8 cellular contexts compared by ENCODE assay signal in the genomic region with DNA sequence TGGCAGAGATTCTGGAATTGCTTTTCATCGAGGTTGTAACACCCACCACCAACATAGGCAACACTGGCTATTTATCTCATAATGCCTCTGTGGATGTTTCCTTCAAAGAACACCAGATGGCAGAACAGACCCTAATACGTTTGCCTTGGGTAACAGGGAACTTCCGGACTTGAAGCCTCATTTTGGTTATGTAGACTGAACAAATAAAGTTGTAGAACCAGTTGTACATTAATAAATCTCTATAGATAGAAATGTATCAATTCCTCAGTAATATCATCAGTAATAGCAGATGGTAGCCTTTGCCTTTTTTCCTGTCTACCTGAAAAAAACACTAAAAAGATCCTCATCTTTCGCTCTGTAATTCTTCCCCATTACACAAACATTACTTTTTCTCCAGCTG. TPM values are rescaled to one million over a fixed set of nuclear protein-coding genes. Genes with fewer than 3 reads are reported as not detected.
DNase-seq lines count a peak whose midpoint lies in the region; ATAC-seq lines count a peak whose summit lies in the region.

No MANE protein-coding gene starts in this region.

- no peak overlapping the region for H3K56ac ChIP-seq in mesendoderm (ENCODE audit: low read length)

- H3K4me3 ChIP-seq in mesendoderm (ENCODE audit: low read length) = no peak overlapping the region

- no peak overlapping the region for H3K18ac ChIP-seq in mesendoderm (ENCODE audit: low read length)

- H3K27me3 ChIP-seq in mesendoderm (ENCODE audit: insufficient read depth, low read length, poor library complexity) = no peaks in the 10 kb centered on the region

- H3K23ac ChIP-seq in mesendoderm (ENCODE audit: low read length) = no peak overlapping the region

- no peak overlapping the region for H4K5ac ChIP-seq in mesendoderm (ENCODE audit: low read length)

- H3K9ac ChIP-seq in mesendoderm (ENCODE audit: low read length) = no peak overlapping the region

- H3K4me1 Mint-ChIP-seq in effector memory CD8-positive, alpha-beta T cell (ENCODE audit: low read depth in 2 of 2) = peaks cover 5% of the 10 kb centered on the region in 2 donors

- H3K4me3 Mint-ChIP-seq in effector memory CD8-positive, alpha-beta T cell = peak overlapping the region; percentile 51 to 62

- no peaks in the 10 kb centered on the region for H3K79me2 ChIP-seq in mesendoderm (ENCODE audit: control insufficient read depth, insufficient read depth, low read length)

- H3K4me1 ChIP-seq in mesendoderm (ENCODE audit: control insufficient read depth, low read depth, low read length) = no peaks in the 10 kb centered on the region

- no peaks in the 10 kb centered on the region for H3K27me3 Mint-ChIP-seq in effector memory CD8-positive, alpha-beta T cell

- no peak overlapping the region for H3K27ac ChIP-seq in mesendoderm (ENCODE audit: low read depth, low read length)

- H2BK120ac ChIP-seq in mesendoderm (ENCODE audit: low read depth, low read length) = no peak overlapping the region

- no peak overlapping the region for H4K8ac ChIP-seq in mesendoderm (ENCODE audit: low read depth, low read length)

- no peaks in the 10 kb centered on the region for H3K36me3 Mint-ChIP-seq in effector memory CD8-positive, alpha-beta T cell (ENCODE audit: insufficient read depth)

- H3K27ac Mint-ChIP-seq in effector memory CD8-positive, alpha-beta T cell = peak overlapping the region in 1 of 2 donors; percentile 61

- 100% methylated on average over 1 of the region's 4 CpGs for WGBS in mesendoderm (ENCODE audit: extremely low coverage, insufficient coverage, low lambda C conversion rate)

- H3K9me3 Mint-ChIP-seq in effector memory CD8-positive, alpha-beta T cell = no peaks in the 10 kb centered on the region

- H2AK5ac ChIP-seq in mesendoderm (ENCODE audit: low read length) = no peak overlapping the region

- no peak overlapping the region for H2BK5ac ChIP-seq in mesendoderm (ENCODE audit: low read length)

- H3K4ac ChIP-seq in mesendoderm (ENCODE audit: low read depth, low read length) = no peak overlapping the region

- H3K36me3 ChIP-seq in mesendoderm (ENCODE audit: control insufficient read depth, insufficient read depth, low read length) = no peaks in the 10 kb centered on the region

- no peak overlapping the region for H2BK15ac ChIP-seq in mesendoderm (replicated peaks; ENCODE audit: low read depth)

- DNase-seq in CD1c-positive myeloid dendritic cell (ENCODE audit: extremely low spot score) (peak; percentile 73), NCI-H2029 treated with DMSO at 0.1 percent for 48 hours (lab: John Stamatoyannopoulos, UW) (peak; percentile 36), T-helper 22 cell (ENCODE audit: low read depth) (peak; percentile 2), mesendoderm (peak; percentile 72)
- DNase-seq in effector memory CD8-positive, alpha-beta T cell = peak; percentile 32 to 40 (median 38)
- DNase-seq in NK-92 treated with Interleukin-12 subunit alpha and Interleukin-12 subunit beta, amount 100 ng/mL, for 24 hours (lab: John Stamatoyannopoulos, UW) = no peak

- no peak overlapping the region for H3K4me2 ChIP-seq in mesendoderm (ENCODE audit: low read length)

- H3K79me1 ChIP-seq in mesendoderm (ENCODE audit: low read length) = no peaks in the 10 kb centered on the region

- ATAC-seq in GM18861 (IDR thresholded peaks at IDR 0.05; ENCODE audit: unreplicated experiment) (peak; percentile 72), HG02973 (IDR thresholded peaks at IDR 0.05; ENCODE audit: unreplicated experiment) (no peak)
- peak; percentile 99 for ATAC-seq in effector memory CD8-positive, alpha-beta T cell (replicated peaks)

RNA-seq across cellular contexts. Expression of gene APOH, which starts 25.9 kb away (rescaled TPM):
- not detected for polyA plus RNA-seq in mesendoderm (2013, experiment 1 of 2)
- polyA plus RNA-seq in mesendoderm (2013, experiment 2 of 2) = not detected

RNA-seq across cellular contexts. Expression of gene PRKCA, which starts 47.3 kb away (rescaled TPM):
- polyA plus RNA-seq in mesendoderm (2013, experiment 1 of 2) = 1.6 TPM
- 1.7 TPM for polyA plus RNA-seq in mesendoderm (2013, experiment 2 of 2)
